1 cellular context compared by ENCODE assay signal in the genomic region with DNA sequence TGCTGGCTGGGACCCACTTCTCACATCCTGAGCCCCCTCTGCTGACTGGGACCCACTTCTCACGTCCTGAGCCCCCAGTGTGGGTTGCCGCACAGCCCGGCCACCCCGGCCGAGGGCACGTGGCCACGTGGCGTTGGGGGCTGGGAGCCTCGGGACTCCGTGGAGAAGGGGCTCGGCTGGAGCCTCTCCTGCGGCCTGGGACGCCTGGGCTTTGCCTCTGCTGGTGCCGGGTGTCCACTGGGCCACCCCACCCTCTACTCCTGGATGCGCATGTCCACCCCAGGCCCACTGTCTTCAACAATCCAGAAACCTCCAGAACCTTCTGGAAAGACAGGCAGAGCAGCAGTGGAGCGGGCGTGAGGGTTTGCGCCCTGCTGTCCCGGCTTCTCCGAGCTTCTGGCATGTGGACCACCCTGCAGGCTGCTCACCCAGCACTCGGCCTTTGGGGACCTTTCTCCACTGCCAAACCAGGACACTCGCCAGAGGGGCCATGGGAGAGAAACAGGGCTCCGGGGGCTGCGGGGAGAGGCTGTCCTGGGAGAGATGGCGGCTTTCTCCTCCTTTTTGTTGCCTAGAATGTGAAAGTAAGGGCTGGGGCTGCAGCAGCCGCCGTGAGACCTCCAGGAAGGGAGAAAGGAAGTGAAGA.
TF ChIP-seq lines count a peak whose summit lies in the region.

No MANE protein-coding gene starts in this region.

TF ChIP-seq in GM12878, 131 proteins besides CTCF, POLR2A, EP300 and RAD21:
- no peak for TF ChIP-seq JUNB (IDR thresholded peaks at IDR 0.05)
- TF ChIP-seq ZSCAN29 (IDR thresholded peaks at IDR 0.05) = no peak
- no peak for TF ChIP-seq EZH2 (IDR thresholded peaks at IDR 0.05; ENCODE audit: borderline replicate concordance, control insufficient read depth, low read depth, low read length)
- TF ChIP-seq GATAD2B (conservative IDR thresholded peaks at IDR 0.05; ENCODE audit: low read depth) = no peak
- TF ChIP-seq, protein P1, sequence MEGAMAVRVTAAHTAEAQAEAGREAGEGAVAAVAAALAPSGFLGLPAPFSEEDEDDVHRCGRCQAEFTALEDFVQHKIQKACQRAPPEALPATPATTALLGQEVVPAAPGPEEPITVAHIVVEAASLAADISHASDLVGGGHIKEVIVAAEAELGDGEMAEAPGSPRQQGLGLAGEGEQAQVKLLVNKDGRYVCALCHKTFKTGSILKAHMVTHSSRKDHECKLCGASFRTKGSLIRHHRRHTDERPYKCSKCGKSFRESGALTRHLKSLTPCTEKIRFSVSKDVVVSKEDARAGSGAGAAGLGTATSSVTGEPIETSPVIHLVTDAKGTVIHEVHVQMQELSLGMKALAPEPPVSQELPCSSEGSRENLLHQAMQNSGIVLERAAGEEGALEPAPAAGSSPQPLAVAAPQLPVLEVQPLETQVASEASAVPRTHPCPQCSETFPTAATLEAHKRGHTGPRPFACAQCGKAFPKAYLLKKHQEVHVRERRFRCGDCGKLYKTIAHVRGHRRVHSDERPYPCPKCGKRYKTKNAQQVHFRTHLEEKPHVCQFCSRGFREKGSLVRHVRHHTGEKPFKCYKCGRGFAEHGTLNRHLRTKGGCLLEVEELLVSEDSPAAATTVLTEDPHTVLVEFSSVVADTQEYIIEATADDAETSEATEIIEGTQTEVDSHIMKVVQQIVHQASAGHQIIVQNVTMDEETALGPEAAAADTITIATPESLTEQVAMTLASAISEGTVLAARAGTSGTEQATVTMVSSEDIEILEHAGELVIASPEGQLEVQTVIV (IDR thresholded peaks at IDR 0.05; ENCODE audit: borderline replicate concordance, partially characterized antibody) = no peak
- no peak for TF ChIP-seq ZNF217 (IDR thresholded peaks at IDR 0.05)
- no peak for TF ChIP-seq WRNIP1 (IDR thresholded peaks at IDR 0.05; ENCODE audit: borderline replicate concordance, low read depth, low read length)
- no peak for TF ChIP-seq CREB1 (IDR thresholded peaks at IDR 0.05; ENCODE audit: low read depth)
- TF ChIP-seq HCFC1 (IDR thresholded peaks at IDR 0.05; ENCODE audit: low read length) = no peak
- TF ChIP-seq, protein P2, sequence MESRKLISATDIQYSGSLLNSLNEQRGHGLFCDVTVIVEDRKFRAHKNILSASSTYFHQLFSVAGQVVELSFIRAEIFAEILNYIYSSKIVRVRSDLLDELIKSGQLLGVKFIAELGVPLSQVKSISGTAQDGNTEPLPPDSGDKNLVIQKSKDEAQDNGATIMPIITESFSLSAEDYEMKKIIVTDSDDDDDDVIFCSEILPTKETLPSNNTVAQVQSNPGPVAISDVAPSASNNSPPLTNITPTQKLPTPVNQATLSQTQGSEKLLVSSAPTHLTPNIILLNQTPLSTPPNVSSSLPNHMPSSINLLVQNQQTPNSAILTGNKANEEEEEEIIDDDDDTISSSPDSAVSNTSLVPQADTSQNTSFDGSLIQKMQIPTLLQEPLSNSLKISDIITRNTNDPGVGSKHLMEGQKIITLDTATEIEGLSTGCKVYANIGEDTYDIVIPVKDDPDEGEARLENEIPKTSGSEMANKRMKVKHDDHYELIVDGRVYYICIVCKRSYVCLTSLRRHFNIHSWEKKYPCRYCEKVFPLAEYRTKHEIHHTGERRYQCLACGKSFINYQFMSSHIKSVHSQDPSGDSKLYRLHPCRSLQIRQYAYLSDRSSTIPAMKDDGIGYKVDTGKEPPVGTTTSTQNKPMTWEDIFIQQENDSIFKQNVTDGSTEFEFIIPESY (IDR thresholded peaks at IDR 0.05) = no peak
- no peak for TF ChIP-seq RFX5 (IDR thresholded peaks at IDR 0.05; ENCODE audit: low read depth, low read length)
- TF ChIP-seq PAX5 (IDR thresholded peaks at IDR 0.05; ENCODE audit: borderline replicate concordance, low read depth, low read length) = no peak
- no peak for TF ChIP-seq TAF1 (IDR thresholded peaks at IDR 0.05; ENCODE audit: borderline replicate concordance, low read depth, low read length)
